2 cellular contexts compared by ENCODE assay signal in genomic region chr12:62971769-62972525, GRCh38.
TF ChIP-seq lines count a peak whose summit lies in the region.

No MANE protein-coding gene starts in this region.

TF ChIP-seq in GM23338, 12 proteins besides CTCF, POLR2A, EP300 and RAD21:
- no peak for TF ChIP-seq ZNF462 (CRISPR knock-in tag; IDR thresholded peaks at IDR 0.05)
- no peak for TF ChIP-seq NANOG (IDR thresholded peaks at IDR 0.05; ENCODE audit: borderline replicate concordance)
- TF ChIP-seq POLR2AphosphoS5 (IDR thresholded peaks at IDR 0.05; ENCODE audit: low read depth): no peak
- TF ChIP-seq, protein P1, sequence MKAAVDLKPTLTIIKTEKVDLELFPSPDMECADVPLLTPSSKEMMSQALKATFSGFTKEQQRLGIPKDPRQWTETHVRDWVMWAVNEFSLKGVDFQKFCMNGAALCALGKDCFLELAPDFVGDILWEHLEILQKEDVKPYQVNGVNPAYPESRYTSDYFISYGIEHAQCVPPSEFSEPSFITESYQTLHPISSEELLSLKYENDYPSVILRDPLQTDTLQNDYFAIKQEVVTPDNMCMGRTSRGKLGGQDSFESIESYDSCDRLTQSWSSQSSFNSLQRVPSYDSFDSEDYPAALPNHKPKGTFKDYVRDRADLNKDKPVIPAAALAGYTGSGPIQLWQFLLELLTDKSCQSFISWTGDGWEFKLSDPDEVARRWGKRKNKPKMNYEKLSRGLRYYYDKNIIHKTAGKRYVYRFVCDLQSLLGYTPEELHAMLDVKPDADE (IDR thresholded peaks at IDR 0.05): no peak
- no peak for TF ChIP-seq ZNF114 (CRISPR knock-in tag; IDR thresholded peaks at IDR 0.05)
- TF ChIP-seq ZNF331 (CRISPR knock-in tag; IDR thresholded peaks at IDR 0.05; ENCODE audit: low read depth): no peak
- TF ChIP-seq JUNB (IDR thresholded peaks at IDR 0.05; ENCODE audit: unreplicated experiment): no peak
- TF ChIP-seq STAT1 (IDR thresholded peaks at IDR 0.05; ENCODE audit: unreplicated experiment): no peak

TF ChIP-seq in SK-N-SH, 30 proteins besides CTCF, POLR2A, EP300 and RAD21 (continued from another document):
- TF ChIP-seq, protein P2, sequence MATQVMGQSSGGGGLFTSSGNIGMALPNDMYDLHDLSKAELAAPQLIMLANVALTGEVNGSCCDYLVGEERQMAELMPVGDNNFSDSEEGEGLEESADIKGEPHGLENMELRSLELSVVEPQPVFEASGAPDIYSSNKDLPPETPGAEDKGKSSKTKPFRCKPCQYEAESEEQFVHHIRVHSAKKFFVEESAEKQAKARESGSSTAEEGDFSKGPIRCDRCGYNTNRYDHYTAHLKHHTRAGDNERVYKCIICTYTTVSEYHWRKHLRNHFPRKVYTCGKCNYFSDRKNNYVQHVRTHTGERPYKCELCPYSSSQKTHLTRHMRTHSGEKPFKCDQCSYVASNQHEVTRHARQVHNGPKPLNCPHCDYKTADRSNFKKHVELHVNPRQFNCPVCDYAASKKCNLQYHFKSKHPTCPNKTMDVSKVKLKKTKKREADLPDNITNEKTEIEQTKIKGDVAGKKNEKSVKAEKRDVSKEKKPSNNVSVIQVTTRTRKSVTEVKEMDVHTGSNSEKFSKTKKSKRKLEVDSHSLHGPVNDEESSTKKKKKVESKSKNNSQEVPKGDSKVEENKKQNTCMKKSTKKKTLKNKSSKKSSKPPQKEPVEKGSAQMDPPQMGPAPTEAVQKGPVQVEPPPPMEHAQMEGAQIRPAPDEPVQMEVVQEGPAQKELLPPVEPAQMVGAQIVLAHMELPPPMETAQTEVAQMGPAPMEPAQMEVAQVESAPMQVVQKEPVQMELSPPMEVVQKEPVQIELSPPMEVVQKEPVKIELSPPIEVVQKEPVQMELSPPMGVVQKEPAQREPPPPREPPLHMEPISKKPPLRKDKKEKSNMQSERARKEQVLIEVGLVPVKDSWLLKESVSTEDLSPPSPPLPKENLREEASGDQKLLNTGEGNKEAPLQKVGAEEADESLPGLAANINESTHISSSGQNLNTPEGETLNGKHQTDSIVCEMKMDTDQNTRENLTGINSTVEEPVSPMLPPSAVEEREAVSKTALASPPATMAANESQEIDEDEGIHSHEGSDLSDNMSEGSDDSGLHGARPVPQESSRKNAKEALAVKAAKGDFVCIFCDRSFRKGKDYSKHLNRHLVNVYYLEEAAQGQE (IDR thresholded peaks at IDR 0.05; ENCODE audit: low read depth, low read length): no peak
- TF ChIP-seq IRF3 (IDR thresholded peaks at IDR 0.05; ENCODE audit: low read depth, low read length) (no peak), POLR2AphosphoS5 (IDR thresholded peaks at IDR 0.05; ENCODE audit: low read depth, low read length) (no peak), FOXM1 (IDR thresholded peaks at IDR 0.05; ENCODE audit: low read depth) (no peak)
